16 cellular contexts compared by ENCODE assay signal in the genomic region with DNA sequence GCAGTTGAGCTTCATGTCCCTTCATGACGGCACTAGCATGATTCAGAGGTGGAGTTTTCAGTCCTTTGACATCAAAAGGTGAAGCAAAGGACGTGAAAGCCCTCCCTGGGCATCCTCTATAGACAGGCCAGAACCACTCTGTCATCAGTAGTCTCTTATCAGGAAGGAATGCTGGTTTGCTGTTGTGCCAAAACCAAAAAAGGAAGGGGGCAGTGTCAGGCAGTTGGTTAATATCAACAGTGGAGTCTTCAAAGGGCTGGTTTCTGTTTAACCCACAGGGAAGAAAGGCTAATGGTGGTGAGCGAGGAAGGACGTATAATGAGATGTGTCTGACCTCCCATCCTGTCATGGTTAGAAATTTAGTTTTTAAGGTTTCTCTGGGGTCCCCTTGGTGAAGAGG. TPM values are rescaled to one million over a fixed set of nuclear protein-coding genes. Genes with fewer than 3 reads are reported as not detected.
DNase-seq lines count a peak whose midpoint lies in the region; ATAC-seq and TF ChIP-seq lines count a peak whose summit lies in the region.
"Had no signal": no experiment of that assay in that cellular context is flagged by ENCODE, and none has a peak within 500 bp of the region (broad histone marks: within the 10 kb centered on the region; RNA-seq: fewer than 3 reads in every experiment).

No MANE protein-coding gene starts in this region.

- H3K36me3 Mint-ChIP-seq in activated naive CD4-positive, alpha-beta T cell treated with anti-CD3 and anti-CD28 coated beads for 36 hours (ENCODE audit: low read depth), result no peaks in the 10 kb centered on the region
- H3K36me3 Mint-ChIP-seq in activated naive CD4-positive, alpha-beta T cell treated with anti-CD3 and anti-CD28 coated beads, Interleukin-2, amount 10 ng/mL, durations not matched to agents 7 days and 5 days, result no peaks in the 10 kb centered on the region

- ATAC-seq in GM21447 (IDR thresholded peaks at IDR 0.05; ENCODE audit: unreplicated experiment), result no peak
- ATAC-seq: GM12878 had no signal

- no peak for TF ChIP-seq CTCF in cardiac fibroblast (IDR thresholded peaks at IDR 0.05; ENCODE audit: low read depth, low read length)

- H3K4me3 ChIP-seq in cardiac fibroblast (replicated peaks in 1 of 2; ENCODE audit: low read depth in 2 of 2, low read length in 2 of 2), result no peak overlapping the region
- H3K4me3 ChIP-seq: GM12878, ovary had no signal

- no peak overlapping the region for H3K4me3 Mint-ChIP-seq in activated naive CD4-positive, alpha-beta T cell treated with anti-CD3 and anti-CD28 coated beads for 36 hours
- H3K4me3 Mint-ChIP-seq in activated naive CD4-positive, alpha-beta T cell treated with anti-CD3 and anti-CD28 coated beads, Interleukin-2, amount 10 ng/mL, durations not matched to agents 7 days and 5 days, result no peak overlapping the region

- CTCF ChIA-PET in activated naive CD4-positive, alpha-beta T cell treated with anti-CD3 and anti-CD28 coated beads for 36 hours (lab: Charles Lee), result no interaction called here
- CTCF ChIA-PET in activated naive CD4-positive, alpha-beta T cell treated with anti-CD3 and anti-CD28 coated beads, Interleukin-2, amount 10 ng/mL, durations not matched to agents 7 days and 5 days (lab: Charles Lee), result interaction anchor here (1.2 kb wide), 1 partner anchor 55 kb away, joined by 3 read pairs; no protein-coding TSS in a partner anchor

- no peaks in the 10 kb centered on the region for H3K27me3 Mint-ChIP-seq in activated naive CD4-positive, alpha-beta T cell treated with anti-CD3 and anti-CD28 coated beads for 36 hours (ENCODE audit: low read depth)
- H3K27me3 Mint-ChIP-seq in activated naive CD4-positive, alpha-beta T cell treated with anti-CD3 and anti-CD28 coated beads, Interleukin-2, amount 10 ng/mL, durations not matched to agents 7 days and 5 days, result peaks cover 4% of the 10 kb centered on the region

- no peak overlapping the region for H3K27ac Mint-ChIP-seq in activated naive CD4-positive, alpha-beta T cell treated with anti-CD3 and anti-CD28 coated beads for 36 hours
- no peak overlapping the region for H3K27ac Mint-ChIP-seq in activated naive CD4-positive, alpha-beta T cell treated with anti-CD3 and anti-CD28 coated beads, Interleukin-2, amount 10 ng/mL, durations not matched to agents 7 days and 5 days

- peak; percentile 7 for DNase-seq in activated naive CD4-positive, alpha-beta T cell treated with anti-CD3 and anti-CD28 coated beads for 36 hours
- no peak for DNase-seq in activated naive CD4-positive, alpha-beta T cell treated with anti-CD3 and anti-CD28 coated beads, Interleukin-2, amount 10 ng/mL, durations not matched to agents 7 days and 5 days
- DNase-seq in NCI-H226 (peak; percentile 92), cardiac fibroblast (ENCODE audit: low read depth in 2 of 2) (peak; percentile 45 to 78), non-pigmented ciliary epithelial cell (ENCODE audit: low read depth) (peak; percentile 46), germinal center (ENCODE audit: low spot score) (no peak), GF-D8 (lab: John Stamatoyannopoulos, UW) (no peak)
- DNase-seq: DMS 273 treated with DMSO at 0.1 percent for 48 hours, glutamatergic neuron, HCEC 1CT, NCI-H2171, ovary had no signal

- H3K9me3 Mint-ChIP-seq in activated naive CD4-positive, alpha-beta T cell treated with anti-CD3 and anti-CD28 coated beads for 36 hours, result no peaks in the 10 kb centered on the region
- H3K9me3 Mint-ChIP-seq in activated naive CD4-positive, alpha-beta T cell treated with anti-CD3 and anti-CD28 coated beads, Interleukin-2, amount 10 ng/mL, durations not matched to agents 7 days and 5 days, result peaks cover 4% of the 10 kb centered on the region

- peaks cover 30% of the 10 kb centered on the region for H3K4me1 Mint-ChIP-seq in activated naive CD4-positive, alpha-beta T cell treated with anti-CD3 and anti-CD28 coated beads for 36 hours (ENCODE audit: low read depth)
- H3K4me1 Mint-ChIP-seq in activated naive CD4-positive, alpha-beta T cell treated with anti-CD3 and anti-CD28 coated beads, Interleukin-2, amount 10 ng/mL, durations not matched to agents 7 days and 5 days, result peaks cover 4% of the 10 kb centered on the region

- intact Hi-C loops in activated naive CD4-positive, alpha-beta T cell treated with anti-CD3 and anti-CD28 coated beads for 36 hours (cut with micrococcal nuclease), result no loop called here

RNA-seq across cellular contexts. Expression of a gene that starts 23.5 kb away (rescaled TPM):
- total RNA-seq in activated naive CD4-positive, alpha-beta T cell treated with anti-CD3 and anti-CD28 coated beads for 36 hours, result 100 to 1,000 TPM; 142 to 147 TPM
- total RNA-seq: lung microvascular endothelial cell, urinary bladder had no signal

Comparison
In these comparisons a context has a peak if more than half of its experiments do, and no peak if none do; other contexts are left out.
1. DNase-seq: peak in activated naive CD4-positive, alpha-beta T cell treated with anti-CD3 and anti-CD28 coated beads for 36 hours (single experiment), NCI-H226 (single experiment), cardiac fibroblast (2 of 2) and non-pigmented ciliary epithelial cell (single experiment); none in activated naive CD4-positive, alpha-beta T cell treated with anti-CD3 and anti-CD28 coated beads, Interleukin-2, amount 10 ng/mL, durations not matched to agents 7 days and 5 days (single experiment), germinal center (single experiment) and GF-D8 (single experiment).